In the genomic region with DNA sequence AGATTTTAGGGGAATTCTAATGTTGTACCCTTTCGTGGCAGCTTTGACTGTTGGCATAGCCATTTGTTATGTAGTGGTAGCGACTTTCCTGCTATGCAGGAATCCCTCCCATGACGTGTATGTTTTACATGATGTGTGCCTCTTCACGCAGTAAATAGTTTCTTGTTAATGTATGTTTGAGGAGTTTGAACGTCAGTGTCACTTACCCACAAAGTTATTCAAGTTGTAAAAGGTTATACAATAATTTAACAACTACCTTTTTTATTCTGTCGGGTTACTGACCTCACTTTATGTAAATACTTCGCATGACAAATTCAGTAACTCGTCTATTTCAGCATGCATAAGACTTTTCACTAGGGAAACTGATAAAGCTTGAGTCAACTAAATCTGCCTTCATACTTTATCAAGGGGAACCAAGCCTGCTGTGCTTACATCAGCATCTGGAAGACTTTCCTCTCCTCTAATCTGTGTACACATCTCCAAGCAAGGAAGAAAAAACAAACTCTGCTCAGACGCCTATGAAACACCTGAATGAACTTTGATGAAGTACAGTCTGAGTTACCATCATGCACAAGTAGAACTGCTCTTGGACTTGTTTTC, we compare ENCODE assay signal across 21 cellular contexts.
A peak's percentile ranks its signal among the peaks of the same experiment; 100 is the strongest.
DNase-seq lines count a peak whose midpoint lies in the region; ATAC-seq and TF ChIP-seq lines count a peak whose summit lies in the region.
"Had no signal": no experiment of that assay in that cellular context is flagged by ENCODE, and none has a peak within 500 bp of the region (broad histone marks: within the 10 kb centered on the region; RNA-seq: fewer than 3 reads in every experiment).

No MANE protein-coding gene starts in this region.

- in situ Hi-C loops in mammary epithelial cell (cut with MboI; ENCODE audit: low sequenced_read_pairs in 2 of 2) = no loop called here

- H3K27me3 ChIP-seq in mammary epithelial cell (ENCODE audit: insufficient read depth, low read length) (no peaks in the 10 kb centered on the region), breast epithelium (peaks cover 0 to 41% of the 10 kb centered on the region in 2 donors), osteoblast (ENCODE audit: insufficient read depth, low read length) (no peaks in the 10 kb centered on the region)

- BruUV-seq in mammary epithelial cell (replicated peaks; lab: Mats Ljungman, UMichigan) = TSS peak; percentile 36

- H3K4me3 ChIP-seq in mammary epithelial cell (replicated peaks in 1 of 3; ENCODE audit: insufficient read depth in 1 of 3, low read depth in 2 of 3, low read length in 3 of 3) = no peak overlapping the region
- no peak overlapping the region for H3K4me3 ChIP-seq in breast epithelium
- H3K4me3 ChIP-seq in osteoblast (ENCODE audit: insufficient read depth, low read length) = no peak overlapping the region
- H3K4me3 ChIP-seq: BLaER1 had no signal

- no peak overlapping the region for H3K27ac ChIP-seq in mammary epithelial cell (ENCODE audit: insufficient read depth, low read depth, low read length)
- H3K27ac ChIP-seq in breast epithelium = no peak overlapping the region
- peak overlapping the region; percentile 18 for H3K27ac ChIP-seq in epithelial cell of prostate
- peak overlapping the region; percentile 3 for H3K27ac ChIP-seq in osteoblast (ENCODE audit: low read depth, low read length)
- H3K27ac ChIP-seq: 22Rv1, BLaER1 had no signal

- H4K20me1 ChIP-seq in mammary epithelial cell (ENCODE audit: insufficient read depth, low read length) = no peaks in the 10 kb centered on the region
- H4K20me1 ChIP-seq in osteoblast (ENCODE audit: insufficient read depth, low read length) = no peaks in the 10 kb centered on the region

- H3K4me1 ChIP-seq in mammary epithelial cell (ENCODE audit: insufficient read depth, low read length) = no peaks in the 10 kb centered on the region
- no peaks in the 10 kb centered on the region for H3K4me1 ChIP-seq in breast epithelium
- H3K4me1 ChIP-seq in osteoblast (ENCODE audit: insufficient read depth, low read length) = peaks cover 21% of the 10 kb centered on the region
- H3K4me1 ChIP-seq: BLaER1 had no signal

- H2AFZ ChIP-seq in mammary epithelial cell (ENCODE audit: low read depth, low read length) (no peak overlapping the region), osteoblast (ENCODE audit: low read length) (no peak overlapping the region)

- no peak for TF ChIP-seq CTCF in mammary epithelial cell (conservative IDR thresholded peaks at IDR 0.05 in 1 of 2, IDR thresholded peaks at IDR 0.05 in 1 of 2; ENCODE audit: extremely low read depth in 1 of 2, insufficient read depth in 1 of 2, low read depth in 1 of 2, low read length in 2 of 2)
- no peak for TF ChIP-seq CTCF in breast epithelium (IDR thresholded peaks at IDR 0.05)
- TF ChIP-seq CTCF in osteoblast (IDR thresholded peaks at IDR 0.05; ENCODE audit: extremely low read depth, low read depth, low read length) = no peak

- H3K36me3 ChIP-seq in mammary epithelial cell (ENCODE audit: insufficient read depth, low read length) (peaks cover 3% of the 10 kb centered on the region), breast epithelium (no peaks in the 10 kb centered on the region), osteoblast (ENCODE audit: insufficient read depth, low read length) (no peaks in the 10 kb centered on the region)

- intact Hi-C loops in mammary epithelial cell (cut with micrococcal nuclease) (no loop called here), breast epithelium (cut with DNase I; ENCODE audit: low total_unique reads) (no loop called here)

- ATAC-seq in HG02571 (IDR thresholded peaks at IDR 0.05; ENCODE audit: unreplicated experiment) (no peak), GM21786 (IDR thresholded peaks at IDR 0.05; ENCODE audit: unreplicated experiment) (no peak)
- ATAC-seq: activated CD4-positive, CD25-positive, alpha-beta regulatory T cell treated with anti-CD3 and anti-CD28 coated beads, Interleukin-2, amount 50 U/mL, for 24 hours; naive thymus-derived CD4-positive, alpha-beta T cell had no signal

- H3K79me2 ChIP-seq in mammary epithelial cell (ENCODE audit: insufficient read depth, low read length) = no peaks in the 10 kb centered on the region
- H3K79me2 ChIP-seq in osteoblast (ENCODE audit: insufficient read depth, low read length) = no peaks in the 10 kb centered on the region

- H3K4me2 ChIP-seq in mammary epithelial cell (ENCODE audit: insufficient read depth, low read depth, low read length) (no peak overlapping the region), osteoblast (ENCODE audit: insufficient read depth, low read length) (no peak overlapping the region)
- H3K4me2 ChIP-seq: BLaER1 had no signal

- 69% methylated on average over 9 of the region's 9 CpGs for WGBS in mammary epithelial cell (ENCODE audit: low coverage, missing lambda C conversion rate)

- TF ChIP-seq POLR2A in breast epithelium (IDR thresholded peaks at IDR 0.05) = no peak

- H3K9ac ChIP-seq in mammary epithelial cell (ENCODE audit: insufficient read depth, low read length) = no peak overlapping the region
- H3K9ac ChIP-seq: BLaER1 had no signal

- H3K9me3 ChIP-seq in mammary epithelial cell (replicated peaks; ENCODE audit: insufficient read depth, low read length) (no peaks in the 10 kb centered on the region), breast epithelium (no peaks in the 10 kb centered on the region), osteoblast (ENCODE audit: low read depth, low read length) (no peaks in the 10 kb centered on the region)
- H3K9me3 ChIP-seq: BLaER1 had no signal

- dilution Hi-C loops in mammary epithelial cell (cut with HindIII; ENCODE audit: low sequenced_read_pairs) = no loop called here

- DNase-seq in mammary epithelial cell (no peak), breast epithelium (ENCODE audit: low spot score in 2 of 2) (no peak), epithelial cell of prostate (ENCODE audit: low read depth, low spot score) (no peak), osteoblast (ENCODE audit: insufficient read length, low spot score, missing footprints) (no peak), Ammon's horn (ENCODE audit: low spot score) (no peak), COLO668 (lab: John Stamatoyannopoulos, UW; ENCODE audit: unreplicated experiment) (no peak)
- DNase-seq: activated naive CD4-positive, alpha-beta T cell treated with anti-CD3 and anti-CD28 coated beads, Interleukin-2, amount 10 ng/mL, durations not matched to agents 7 days and 5 days; activated T-cell treated with anti-CD3 and anti-CD28 coated beads, Interleukin-2, amount 50 U/mL, for 24 hours; naive thymus-derived CD4-positive, alpha-beta T cell; NCI-H1417; NCI-H2171 treated with DMSO at 0.1 percent for 48 hours; NCI-H748 treated with DMSO at 0.1 percent for 48 hours; stimulated activated CD4-positive, alpha-beta T cell treated with anti-CD3 and anti-CD28 coated beads, Interleukin-1b, Interleukin-23, amount 100 ng/mL, for 48 hours; stimulated activated naive CD4-positive, alpha-beta T cell; T1000; trophoblast cell had no signal

- CTCF ChIA-PET in mammary epithelial cell (lab: Charles Lee; ENCODE audit: low non-redundant PET) = no interaction called here

Comparison
In these comparisons a context has a peak if more than half of its experiments do, and no peak if none do; other contexts are left out.
1. H3K27ac ChIP-seq: peak in epithelial cell of prostate (single experiment) and osteoblast (single experiment); none in mammary epithelial cell (single experiment) and breast epithelium (0 of 2).